In genomic region chr6:28709478-28710349, GRCh38 we compare ENCODE assay signal across 1 cellular context.
TF ChIP-seq lines count a peak whose summit lies in the region.

No MANE protein-coding gene starts in this region.

TF ChIP-seq in HepG2, 621 proteins besides CTCF, POLR2A, EP300 and RAD21 (continued from another document):
- TF ChIP-seq AKNA (CRISPR knock-in tag; IDR thresholded peaks at IDR 0.05; ENCODE audit: borderline replicate concordance) (0 out of 2 replicates have a peak, but pooled peaks have one; percentile 32), FIP1L1 (IDR thresholded peaks at IDR 0.05; ENCODE audit: borderline replicate concordance, insufficient read depth, low read depth, low read length) (no peak), KMT2A (CRISPR knock-in tag; IDR thresholded peaks at IDR 0.05) (no peak), CREB3 (CRISPR knock-in tag; IDR thresholded peaks at IDR 0.05) (no peak), ZNF326 (CRISPR knock-in tag; IDR thresholded peaks at IDR 0.05; ENCODE audit: borderline replicate concordance) (no peak), ZNF710 (CRISPR knock-in tag; IDR thresholded peaks at IDR 0.05; ENCODE audit: borderline replicate concordance) (no peak), AHR (CRISPR knock-in tag; IDR thresholded peaks at IDR 0.05) (no peak)
